Comparison of ENCODE assay signal across 8 cellular contexts in genomic region chr12:111430418-111431353, GRCh38. TPM values are rescaled to one million over a fixed set of nuclear protein-coding genes. Genes with fewer than 3 reads are reported as not detected.
A peak's percentile ranks its signal among the peaks of the same experiment; 100 is the strongest.
DNase-seq lines count a peak whose midpoint lies in the region; ATAC-seq lines count a peak whose summit lies in the region.

No MANE protein-coding gene starts in this region.

- H3K4me3 ChIP-seq in MG63 = no peak overlapping the region

- in situ Hi-C loops in G401 (cut with HindIII; ENCODE audit: low sequenced_read_pairs) = no loop called here

- H3K27me3 ChIP-seq in MG63 = no peaks in the 10 kb centered on the region

- ATAC-seq in GM19455 (IDR thresholded peaks at IDR 0.05; ENCODE audit: unreplicated experiment) (peak; percentile 36), esophagus mucosa (peak; percentile 4), GM21529 (IDR thresholded peaks at IDR 0.05; ENCODE audit: unreplicated experiment) (no peak), GM21515 (IDR thresholded peaks at IDR 0.05; ENCODE audit: unreplicated experiment) (no peak)

- no peaks in the 10 kb centered on the region for H3K9me3 ChIP-seq in MG63

- peaks cover 14% of the 10 kb centered on the region; the same call in 1 of the 2 replicates for H3K36me3 ChIP-seq in MG63

- peak; percentile 37 to 56 for DNase-seq in activated CD4-positive, alpha-beta T cell treated with anti-CD3 and anti-CD28 coated beads, Interleukin-2, amount 50 U/mL, for 24 hours (ENCODE audit: low read depth in 1 of 2, low spot score in 1 of 2)
- DNase-seq in stimulated activated CD4-positive, alpha-beta T cell treated with anti-CD3 and anti-CD28 coated beads, Interleukin-4, amount 100 ng/mL, for 4 hours = peak; percentile 64 to 78
- DNase-seq in G401 (ENCODE audit: low spot score) (no peak), MG63 (no peak)

RNA-seq across cellular contexts. Expression of gene SH2B3, which starts 25.0 kb away (rescaled TPM):
- total RNA-seq in esophagus mucosa = 1.8 TPM
- total RNA-seq in G401 (2014; rRNA removed; shearing (Covaris generic)) = 5.7 and 9.9 TPM in 2 replicates
- 12.8 and 15.8 TPM in 2 replicates for total RNA-seq in MG63 (2014; rRNA removed; shearing (Covaris generic); ENCODE audit: low replicate concordance)

Comparison
In these comparisons a context has a peak if more than half of its experiments do, and no peak if none do; other contexts are left out.
1. ATAC-seq: peak in GM19455 (single experiment) and esophagus mucosa (single experiment); none in GM21529 (single experiment) and GM21515 (single experiment).
2. DNase-seq: peak in activated CD4-positive, alpha-beta T cell treated with anti-CD3 and anti-CD28 coated beads, Interleukin-2, amount 50 U/mL, for 24 hours (2 of 2) and stimulated activated CD4-positive, alpha-beta T cell treated with anti-CD3 and anti-CD28 coated beads, Interleukin-4, amount 100 ng/mL, for 4 hours (2 of 2); none in G401 (single experiment) and MG63 (single experiment).